Comparison of ENCODE assay signal across 22 cellular contexts in the genomic region with DNA sequence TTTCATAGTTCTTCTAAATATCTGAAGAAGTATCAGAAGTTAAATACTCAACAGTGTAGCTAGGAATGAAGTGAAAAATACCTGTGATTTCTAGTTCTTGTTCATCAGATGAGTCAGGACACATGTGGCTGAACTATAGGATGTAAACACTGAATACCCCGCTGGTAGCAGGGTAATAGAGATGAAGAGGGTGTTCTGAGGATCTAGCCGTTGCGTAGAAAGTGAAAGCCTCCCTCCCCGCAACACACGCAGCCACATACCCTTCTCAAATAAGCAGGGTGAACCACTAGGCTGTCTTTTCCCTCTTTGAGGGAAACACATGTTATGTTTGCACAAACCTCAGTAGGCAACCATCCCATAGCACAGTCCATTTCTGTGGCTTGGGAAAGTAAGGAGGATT. TPM values are rescaled to one million over a fixed set of nuclear protein-coding genes. Genes with fewer than 3 reads are reported as not detected.
"Had no signal": no experiment of that assay in that cellular context is flagged by ENCODE, and none has a peak within 500 bp of the region (broad histone marks: within the 10 kb centered on the region; RNA-seq: fewer than 3 reads in every experiment).

No MANE protein-coding gene starts in this region.

- H3K27me3 ChIP-seq: adrenal gland, esophagus squamous epithelium, heart right ventricle, left lung, pancreas, sigmoid colon had no signal

- H3K36me3 Mint-ChIP-seq: activated naive CD4-positive, alpha-beta T cell treated with anti-CD3 and anti-CD28 coated beads, Interleukin-2, amount 50 U/mL, for 72 hours; stimulated activated memory B cell treated with anti-CD40 and anti-IgM and Interleukin-4, amounts not matched to agents 10 μg/mL and 1 μg/mL and 100 μg/mL, for 72 hours had no signal

- H3K27me3 Mint-ChIP-seq: stimulated activated memory B cell treated with anti-CD40 and anti-IgM and Interleukin-4, amounts not matched to agents 10 μg/mL and 1 μg/mL and 100 μg/mL, for 72 hours had no signal

- FAIRE-seq: bronchial epithelial cell, pancreas had no signal

- H3K9me3 Mint-ChIP-seq: activated naive CD4-positive, alpha-beta T cell treated with anti-CD3 and anti-CD28 coated beads, Interleukin-2, amount 50 U/mL, for 72 hours; activated T-cell treated with anti-CD3 and anti-CD28 coated beads, Interleukin-2, amount 50 U/mL, for 4 hours; stimulated activated memory B cell treated with anti-CD40 and anti-IgM and Interleukin-4, amounts not matched to agents 10 μg/mL and 1 μg/mL and 100 μg/mL, for 72 hours had no signal

- H3K4me3 ChIP-seq: adrenal gland, esophagus squamous epithelium, heart right ventricle, left lung, pancreas, sigmoid colon had no signal

- H3K27ac Mint-ChIP-seq: stimulated activated memory B cell treated with anti-CD40 and anti-IgM and Interleukin-4, amounts not matched to agents 10 μg/mL and 1 μg/mL and 100 μg/mL, for 72 hours had no signal

- DNase-seq: activated effector memory CD4-positive, alpha-beta T cell treated with anti-CD3 and anti-CD28 coated beads, Interleukin-2, amount 50 U/mL, for 16 hours; activated T-cell treated with anti-CD3 and anti-CD28 coated beads, Interleukin-2, amount 50 U/mL, for 4 hours; adrenal gland; effector memory CD4-positive, alpha-beta T cell; esophagus squamous epithelium; heart right ventricle; left lung; midbrain; pancreas; sigmoid colon; stimulated activated CD4-positive, alpha-beta T cell treated with anti-CD3 and anti-CD28 coated beads, Interleukin-4, amount 100 ng/mL, for 24 hours had no signal

- ATAC-seq: activated CD4-positive, CD25-positive, alpha-beta regulatory T cell treated with anti-CD3 and anti-CD28 coated beads, Interleukin-2, amount 50 U/mL, for 24 hours; activated T-cell treated with anti-CD3 and anti-CD28 coated beads, Interleukin-2, amount 50 U/mL, for 4 hours; heart right ventricle; left lung; pancreas; stimulated activated memory B cell treated with anti-CD40 and anti-IgM and Interleukin-4, amounts not matched to agents 10 μg/mL and 1 μg/mL and 100 μg/mL, for 72 hours had no signal

- H3K27ac ChIP-seq: adrenal gland, esophagus squamous epithelium, heart right ventricle, left lung, pancreas, sigmoid colon had no signal

- H3K9me3 ChIP-seq: adrenal gland, esophagus squamous epithelium, heart right ventricle, left lung, pancreas, sigmoid colon had no signal

- H3K4me3 Mint-ChIP-seq: activated T-cell treated with anti-CD3 and anti-CD28 coated beads, Interleukin-2, amount 50 U/mL, for 4 hours had no signal

- H3K36me3 ChIP-seq: adrenal gland, esophagus squamous epithelium, heart right ventricle, left lung, pancreas, sigmoid colon had no signal

RNA-seq across cellular contexts. Expression of gene RNASE12, which starts 16.4 kb away (rescaled TPM):
- total RNA-seq: activated naive CD4-positive, alpha-beta T cell treated with anti-CD3 and anti-CD28 coated beads, Interleukin-2, amount 50 U/mL, for 72 hours; activated T-cell treated with anti-CD3 and anti-CD28 coated beads, Interleukin-2, amount 50 U/mL, for 4 hours; adrenal gland; bronchial epithelial cell; cerebellum; esophagus squamous epithelium; heart right ventricle; kidney epithelial cell; left lung; lung microvascular endothelial cell; myocyte; pancreas; sigmoid colon; T-helper 1 cell treated with Interleukin-12 subunit alpha and Interleukin-12 subunit beta and Interleukin-4 antibody, amounts not matched to agents 30 ng/mL and 1 ng/mL, for 36 hours; ureter had no signal
- polyA plus RNA-seq: adrenal gland, heart right ventricle, pancreas, sigmoid colon, thymus had no signal

RNA-seq across cellular contexts. Expression of gene RNASE11, which starts 19.8 kb away (rescaled TPM):
- total RNA-seq: activated naive CD4-positive, alpha-beta T cell treated with anti-CD3 and anti-CD28 coated beads, Interleukin-2, amount 50 U/mL, for 72 hours; activated T-cell treated with anti-CD3 and anti-CD28 coated beads, Interleukin-2, amount 50 U/mL, for 4 hours; adrenal gland; bronchial epithelial cell; cerebellum; esophagus squamous epithelium; heart right ventricle; kidney epithelial cell; left lung; lung microvascular endothelial cell; myocyte; pancreas; sigmoid colon; T-helper 1 cell treated with Interleukin-12 subunit alpha and Interleukin-12 subunit beta and Interleukin-4 antibody, amounts not matched to agents 30 ng/mL and 1 ng/mL, for 36 hours; ureter had no signal
- polyA plus RNA-seq: heart right ventricle, pancreas, sigmoid colon had no signal

RNA-seq across cellular contexts. Expression of gene OR6S1, which starts 33.9 kb away (rescaled TPM):
- total RNA-seq: activated naive CD4-positive, alpha-beta T cell treated with anti-CD3 and anti-CD28 coated beads, Interleukin-2, amount 50 U/mL, for 72 hours; activated T-cell treated with anti-CD3 and anti-CD28 coated beads, Interleukin-2, amount 50 U/mL, for 4 hours; adrenal gland; bronchial epithelial cell; cerebellum; esophagus squamous epithelium; heart right ventricle; kidney epithelial cell; left lung; lung microvascular endothelial cell; myocyte; pancreas; sigmoid colon; T-helper 1 cell treated with Interleukin-12 subunit alpha and Interleukin-12 subunit beta and Interleukin-4 antibody, amounts not matched to agents 30 ng/mL and 1 ng/mL, for 36 hours; ureter had no signal
- polyA plus RNA-seq: adrenal gland, heart right ventricle, pancreas, sigmoid colon, thymus had no signal

RNA-seq across cellular contexts. Expression of gene RNASE9, which starts 46.8 kb away (rescaled TPM):
- total RNA-seq: activated naive CD4-positive, alpha-beta T cell treated with anti-CD3 and anti-CD28 coated beads, Interleukin-2, amount 50 U/mL, for 72 hours; activated T-cell treated with anti-CD3 and anti-CD28 coated beads, Interleukin-2, amount 50 U/mL, for 4 hours; adrenal gland; bronchial epithelial cell; cerebellum; esophagus squamous epithelium; heart right ventricle; kidney epithelial cell; left lung; lung microvascular endothelial cell; myocyte; pancreas; sigmoid colon; T-helper 1 cell treated with Interleukin-12 subunit alpha and Interleukin-12 subunit beta and Interleukin-4 antibody, amounts not matched to agents 30 ng/mL and 1 ng/mL, for 36 hours; ureter had no signal
- polyA plus RNA-seq: adrenal gland, heart right ventricle, pancreas, sigmoid colon had no signal
